11 cellular contexts compared by ENCODE assay signal in the genomic region with DNA sequence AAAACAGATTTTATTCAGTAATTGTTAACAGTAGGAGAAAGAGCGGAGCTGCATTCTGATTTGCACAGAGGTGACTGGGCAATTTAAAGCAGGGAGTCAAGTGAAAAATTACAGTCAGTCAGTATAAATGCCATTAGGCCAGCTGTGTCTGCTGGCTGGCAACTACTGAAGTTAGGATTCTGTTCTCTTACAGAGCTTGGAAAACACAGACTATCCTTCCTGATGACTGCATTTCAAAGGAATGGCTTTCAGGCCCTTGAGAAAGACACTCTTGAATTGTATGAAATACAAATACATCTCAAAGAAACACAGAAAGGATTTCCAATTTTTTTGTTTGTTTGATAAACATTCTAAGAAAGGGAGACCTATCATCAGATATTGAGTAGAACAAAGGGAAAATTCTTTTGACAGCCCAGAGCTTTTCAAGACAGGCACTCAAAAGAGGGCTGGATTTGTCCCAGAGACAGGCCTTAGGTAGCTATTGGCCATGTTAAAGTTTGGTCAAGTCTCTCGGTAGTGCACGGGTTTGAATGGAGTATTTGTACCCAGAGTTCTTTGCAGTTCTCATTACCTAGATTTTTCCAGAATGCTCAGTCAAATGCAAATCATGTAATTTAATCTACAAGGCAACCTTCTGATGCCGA.
DNase-seq lines count a peak whose midpoint lies in the region; TF ChIP-seq lines count a peak whose summit lies in the region.
"Had no signal": no experiment of that assay in that cellular context is flagged by ENCODE, and none has a peak within 500 bp of the region (broad histone marks: within the 10 kb centered on the region; RNA-seq: fewer than 3 reads in every experiment).

No MANE protein-coding gene starts in this region.

- no peaks in the 10 kb centered on the region for H3K9me3 ChIP-seq in iPS-20b (ENCODE audit: insufficient read depth, low read depth, low read length)

- in situ Hi-C loops in astrocyte of the cerebellum (cut with HindIII; ENCODE audit: low sequenced_read_pairs), result no loop called here

- no peak overlapping the region for H3K4me3 ChIP-seq in astrocyte of the cerebellum (ENCODE audit: low read depth, low read length)
- H3K4me3 ChIP-seq in iPS-20b (ENCODE audit: low read length), result no peak overlapping the region
- H3K4me3 ChIP-seq: cardiac muscle cell had no signal

- peaks cover 53% of the 10 kb centered on the region for H3K4me1 ChIP-seq in iPS-20b (ENCODE audit: insufficient read depth, low read length)

- no peaks in the 10 kb centered on the region for H3K27me3 ChIP-seq in iPS-20b (ENCODE audit: insufficient read depth, low read length)
- H3K27me3 ChIP-seq: cardiac muscle cell had no signal

- no peaks in the 10 kb centered on the region for H3K36me3 ChIP-seq in iPS-20b (ENCODE audit: insufficient read depth, low read depth, low read length)
- H3K36me3 ChIP-seq: cardiac muscle cell had no signal

- TF ChIP-seq CTCF in astrocyte of the cerebellum (IDR thresholded peaks at IDR 0.05; ENCODE audit: low read depth, low read length, missing control alignments), result no peak

- peak overlapping the region; percentile 42; the same call in 1 of the 2 replicates for H3K9ac ChIP-seq in iPS-20b (ENCODE audit: low read depth, low read length)

- peak overlapping the region; percentile 23 for H3K27ac ChIP-seq in iPS-20b (ENCODE audit: low read length)
- H3K27ac ChIP-seq: cardiac muscle cell had no signal

- DNase-seq in HS-27A (ENCODE audit: low read depth) (peak; percentile 31), astrocyte of the cerebellum (ENCODE audit: low read depth) (peak; percentile 51), stromal cell of bone marrow (ENCODE audit: low read depth) (peak; percentile 68), NCI-H2029 treated with DMSO at 0.1 percent for 48 hours (lab: John Stamatoyannopoulos, UW) (no peak), iPS-NIHi11 (ENCODE audit: low spot score) (no peak)
- no peak for DNase-seq in stimulated activated CD4-positive, alpha-beta T cell treated with anti-CD3 and anti-CD28 coated beads, Interleukin-15, amount 100 ng/mL, for 24 hours
- DNase-seq: activated CD8-positive, alpha-beta T cell treated with anti-CD3 and anti-CD28 coated beads for 36 hours; NCI-H1417 treated with DMSO at 0.1 percent for 48 hours; SHP77 treated with DMSO at 0.1 percent for 48 hours had no signal

Comparison
In these comparisons a context has a peak if more than half of its experiments do, and no peak if none do; other contexts are left out.
1. DNase-seq: peak in HS-27A (single experiment), astrocyte of the cerebellum (single experiment) and stromal cell of bone marrow (single experiment); none in stimulated activated CD4-positive, alpha-beta T cell treated with anti-CD3 and anti-CD28 coated beads, Interleukin-15, amount 100 ng/mL, for 24 hours (single experiment), NCI-H2029 treated with DMSO at 0.1 percent for 48 hours (single experiment) and iPS-NIHi11 (single experiment).